16 cellular contexts compared by ENCODE assay signal in genomic region chr5:148799737-148800527, GRCh38. TPM values are rescaled to one million over a fixed set of nuclear protein-coding genes. Genes with fewer than 3 reads are reported as not detected.
DNase-seq lines count a peak whose midpoint lies in the region; FAIRE-seq and TF ChIP-seq lines count a peak whose summit lies in the region.
"Had no signal": no experiment of that assay in that cellular context is flagged by ENCODE, and none has a peak within 500 bp of the region (broad histone marks: within the 10 kb centered on the region; RNA-seq: fewer than 3 reads in every experiment).

No MANE protein-coding gene starts in this region.

- H3K4me1 ChIP-seq in astrocyte (ENCODE audit: insufficient read depth, low read length) = no peaks in the 10 kb centered on the region

- no peak overlapping the region for H3K27ac ChIP-seq in astrocyte (ENCODE audit: low read depth, low read length)
- H3K27ac ChIP-seq: heart left ventricle had no signal

- no peak overlapping the region for H3K4me2 ChIP-seq in astrocyte (ENCODE audit: low read length)

- no peaks in the 10 kb centered on the region for H4K20me1 ChIP-seq in astrocyte (ENCODE audit: insufficient read depth, low read length)

- H3K36me3 ChIP-seq in astrocyte (ENCODE audit: insufficient read depth, low read length) = no peaks in the 10 kb centered on the region
- H3K36me3 ChIP-seq: heart left ventricle had no signal

- no peaks in the 10 kb centered on the region for H3K79me2 ChIP-seq in astrocyte (ENCODE audit: insufficient read depth, low read length)

- H3K27me3 ChIP-seq in astrocyte (ENCODE audit: insufficient read depth, low read length) = no peaks in the 10 kb centered on the region
- H3K27me3 ChIP-seq: heart left ventricle had no signal

- H3K27me3 Mint-ChIP-seq in astrocyte (ENCODE audit: low read depth, unreplicated experiment) = peaks cover 6% of the 10 kb centered on the region

- TF ChIP-seq CTCF in astrocyte (IDR thresholded peaks at IDR 0.05; ENCODE audit: insufficient read depth, low read depth, low read length) = no peak

- no peak overlapping the region for H3K4me3 Mint-ChIP-seq in astrocyte (ENCODE audit: unreplicated experiment)
- H3K4me3 Mint-ChIP-seq: central memory CD8-positive, alpha-beta T cell; neural crest cell had no signal

- peaks cover 7% of the 10 kb centered on the region for H3K4me1 Mint-ChIP-seq in astrocyte (ENCODE audit: low read depth, unreplicated experiment)
- H3K4me1 Mint-ChIP-seq: neural crest cell had no signal

- intact Hi-C loops in head of caudate nucleus (cut with DNase I) = no loop called here

- H3K27ac Mint-ChIP-seq in astrocyte (ENCODE audit: unreplicated experiment) = no peak overlapping the region

- H3K9me3 Mint-ChIP-seq in astrocyte (ENCODE audit: unreplicated experiment) = peaks cover 3% of the 10 kb centered on the region
- H3K9me3 Mint-ChIP-seq: central memory CD8-positive, alpha-beta T cell; neural crest cell had no signal

- no peaks in the 10 kb centered on the region for H3K36me3 Mint-ChIP-seq in astrocyte (ENCODE audit: low read depth, unreplicated experiment)

- DNase-seq in stimulated activated CD4-positive, alpha-beta T cell treated with anti-CD3 and anti-CD28 coated beads, Interleukin-15, amount 100 ng/mL, for 24 hours = peak; percentile 39
- DNase-seq in stimulated activated CD4-positive, alpha-beta T cell treated with anti-CD3 and anti-CD28 coated beads, Interleukin-4, amount 100 ng/mL, for 24 hours = no peak
- DNase-seq in MV-4-11 (lab: John Stamatoyannopoulos, UW) = peak; percentile 65
- peak; percentile 26 for DNase-seq in astrocyte (ENCODE audit: low read depth)
- DNase-seq in DMS53 (lab: John Stamatoyannopoulos, UW) = no peak
- DNase-seq in kidney glomerular epithelial cell (lab: John Stamatoyannopoulos, UW) = no peak
- DNase-seq in head of caudate nucleus = no peak
- DNase-seq: AML-193; effector CD8-positive, alpha-beta T cell; heart left ventricle; mesenchymal stem cell; NCI-H2029 treated with DMSO at 0.1 percent for 48 hours; NCI-H524 treated with DMSO at 0.1 percent for 48 hours had no signal

- FAIRE-seq in astrocyte (lab: Jason Lieb, UNC) = no peak
- FAIRE-seq: H54 had no signal

- no peak overlapping the region for H3K9ac ChIP-seq in astrocyte (ENCODE audit: low read length)

- no peak overlapping the region for H2AFZ ChIP-seq in astrocyte (ENCODE audit: low read depth, low read length)

- no peak overlapping the region for H3K4me3 ChIP-seq in astrocyte (ENCODE audit: insufficient read depth, low read depth, low read length)
- H3K4me3 ChIP-seq: heart left ventricle had no signal

- no peaks in the 10 kb centered on the region for H3K9me3 ChIP-seq in astrocyte (ENCODE audit: insufficient read depth, low read depth, low read length)
- H3K9me3 ChIP-seq: heart left ventricle had no signal

RNA-seq across cellular contexts. Expression of gene ADRB2, which starts 26.5 kb away (rescaled TPM):
- total RNA-seq in astrocyte = 0.62 and 0.64 TPM in 2 replicates

Comparison
In these comparisons a context has a peak if more than half of its experiments do, and no peak if none do; other contexts are left out.
1. DNase-seq: peak in stimulated activated CD4-positive, alpha-beta T cell treated with anti-CD3 and anti-CD28 coated beads, Interleukin-15, amount 100 ng/mL, for 24 hours (single experiment), MV-4-11 (single experiment) and astrocyte (single experiment); none in stimulated activated CD4-positive, alpha-beta T cell treated with anti-CD3 and anti-CD28 coated beads, Interleukin-4, amount 100 ng/mL, for 24 hours (single experiment), DMS53 (single experiment), kidney glomerular epithelial cell (single experiment) and head of caudate nucleus (0 of 42).